In genomic region chrX:124606724-124607123, GRCh38 we compare ENCODE assay signal across 10 cellular contexts.
"Had no signal": no experiment of that assay in that cellular context is flagged by ENCODE, and none has a peak within 500 bp of the region (broad histone marks: within the 10 kb centered on the region; RNA-seq: fewer than 3 reads in every experiment).

No MANE protein-coding gene starts in this region.

- H3K4me1 Mint-ChIP-seq: GM23338 had no signal

- H3K4me2 ChIP-seq: GM23338 had no signal

- H3K4me1 ChIP-seq: HAP-1 had no signal

- H3K9me3 Mint-ChIP-seq: GM23338, H9, HFFc6 had no signal

- H3K36me3 ChIP-seq: HAP-1 had no signal

- DNase-seq: GM23248, GOT3, H7, H9, HCEC 1CT, HFFc6 had no signal

- FAIRE-seq: H1, H54 had no signal

- H3K27ac ChIP-seq: GM23248 had no signal

- H2AFZ ChIP-seq: GM23248, GM23338 had no signal

- H3K9ac ChIP-seq: GM23248 had no signal

- H3K4me3 Mint-ChIP-seq: GM23338, H9, HFFc6 had no signal

- H3K4me3 ChIP-seq: GM23248, GM23338, HAP-1 had no signal

- H3K9me3 ChIP-seq: HAP-1 had no signal

- H3K27ac Mint-ChIP-seq: GM23338, H9, HFFc6 had no signal
